ENCODE assay signal across 8 cellular contexts in genomic region chr17:42677921-42678781, GRCh38. TPM values are rescaled to one million over a fixed set of nuclear protein-coding genes. Genes with fewer than 3 reads are reported as not detected.
A peak's percentile ranks its signal among the peaks of the same experiment; 100 is the strongest.
DNase-seq lines count a peak whose midpoint lies in the region; ATAC-seq and TF ChIP-seq lines count a peak whose summit lies in the region.

No MANE protein-coding gene starts in this region.

- intact Hi-C loops in CD4-positive, alpha-beta T cell (cut with DNase I, micrococcal nuclease), result loop anchor here (1.0 to 10.0 kb wide), 4 partner anchors 69 to 1447 kb away; partner anchors contain the start of genes RETREG3 (in 2 of the 2), TUBG1 (in 2 of the 2) and HDAC5 (in 1 of the 2)
- intact Hi-C loops in Right ventricle myocardium superior (cut with DNase I), result loop anchor here (5.0 kb wide), 1 partner anchor 71 kb away; the partner anchor contains the start of genes RETREG3 and TUBG1

- H3K4me3 Mint-ChIP-seq in CD4-positive, alpha-beta T cell, result peak overlapping the region; percentile 93
- H3K4me3 Mint-ChIP-seq in activated naive CD8-positive, alpha-beta T cell treated with anti-CD3 and anti-CD28 coated beads, Interleukin-2, amount 50 U/mL, for 24 hours, result peak overlapping the region; percentile 74
- H3K4me3 Mint-ChIP-seq in osteocyte (ENCODE audit: unreplicated experiment), result peak overlapping the region; percentile 86

- peaks cover 66% of the 10 kb centered on the region for H3K4me1 Mint-ChIP-seq in CD4-positive, alpha-beta T cell (ENCODE audit: low read depth)
- H3K4me1 Mint-ChIP-seq in activated naive CD8-positive, alpha-beta T cell treated with anti-CD3 and anti-CD28 coated beads, Interleukin-2, amount 50 U/mL, for 24 hours, result peaks cover 62% of the 10 kb centered on the region
- H3K4me1 Mint-ChIP-seq in osteocyte (ENCODE audit: unreplicated experiment), result peaks cover 51% of the 10 kb centered on the region

- peak overlapping the region; percentile 79 for H3K27ac Mint-ChIP-seq in CD4-positive, alpha-beta T cell
- H3K27ac Mint-ChIP-seq in activated naive CD8-positive, alpha-beta T cell treated with anti-CD3 and anti-CD28 coated beads, Interleukin-2, amount 50 U/mL, for 24 hours, result peak overlapping the region; percentile 23
- peak overlapping the region; percentile 95 for H3K27ac Mint-ChIP-seq in osteocyte (ENCODE audit: unreplicated experiment)

- POLR2A ChIA-PET in CD4-positive, alpha-beta T cell (lab: Charles Lee), result interaction anchor here (0.6 to 4.3 kb wide), 6 partner anchors 20 to 638 kb away, joined by 3 to 22 read pairs (median 3); partner anchors contain the start of genes PSMC3IP, RETREG3, RPL27 and TUBG1

- WGBS in tibial nerve, 2 donors, result 0 to 1% methylated on average over 24 to 36 of the region's 53 CpGs

- peak overlapping the region; percentile 46 to 98 (median 56) for H3K4me3 ChIP-seq in tibial nerve

- CTCF ChIA-PET in CD4-positive, alpha-beta T cell (lab: Charles Lee), result interaction anchor here (1.7 to 2.7 kb wide), 2 partner anchors 9 to 100 kb away, joined by 5 to 10 read pairs; partner anchors contain the start of gene PSMC3IP

- no peaks in the 10 kb centered on the region for H3K9me3 Mint-ChIP-seq in CD4-positive, alpha-beta T cell
- H3K9me3 Mint-ChIP-seq in activated naive CD8-positive, alpha-beta T cell treated with anti-CD3 and anti-CD28 coated beads, Interleukin-2, amount 50 U/mL, for 24 hours, result no peaks in the 10 kb centered on the region
- no peaks in the 10 kb centered on the region for H3K9me3 Mint-ChIP-seq in osteocyte (ENCODE audit: unreplicated experiment)

- peak; percentile 41 to 78 (median 60) for DNase-seq in CD4-positive, alpha-beta T cell
- DNase-seq in NCI-H1417 treated with DMSO at 0.1 percent for 48 hours (lab: John Stamatoyannopoulos, UW) (peak; percentile 41), SW 1271 (lab: John Stamatoyannopoulos, UW) (peak; percentile 75 to 85), Right ventricle myocardium superior (peak; percentile 93), osteocyte (ENCODE audit: extremely low spot score, unreplicated experiment) (peak; percentile 92), tibial nerve (ENCODE audit: low spot score in 2 of 2) (peak; percentile 76 to 87)
- DNase-seq in activated naive CD8-positive, alpha-beta T cell treated with anti-CD3 and anti-CD28 coated beads, Interleukin-2, amount 50 U/mL, for 24 hours, result peak; percentile 82

- peaks cover 58% of the 10 kb centered on the region for H3K27me3 Mint-ChIP-seq in CD4-positive, alpha-beta T cell
- peaks cover 47% of the 10 kb centered on the region for H3K27me3 Mint-ChIP-seq in activated naive CD8-positive, alpha-beta T cell treated with anti-CD3 and anti-CD28 coated beads, Interleukin-2, amount 50 U/mL, for 24 hours
- no peaks in the 10 kb centered on the region for H3K27me3 Mint-ChIP-seq in osteocyte (ENCODE audit: unreplicated experiment)

- peaks cover 0 to 7% (median 0%) of the 10 kb centered on the region in 3 donors for H3K36me3 ChIP-seq in tibial nerve

- H3K9me3 ChIP-seq in CD4-positive, alpha-beta T cell (ENCODE audit: control insufficient read depth, low read length), result no peaks in the 10 kb centered on the region
- no peaks in the 10 kb centered on the region for H3K9me3 ChIP-seq in tibial nerve

- no peak overlapping the region for H3K27ac ChIP-seq in CD4-positive, alpha-beta T cell (ENCODE audit: low read depth, low read length)
- H3K27ac ChIP-seq in tibial nerve, result peak overlapping the region; percentile 83 to 97 (median 94)

- TF ChIP-seq EP300 in tibial nerve (IDR thresholded peaks at IDR 0.05), result peak in 1 of 2 donors; percentile 73

- peaks cover 4 to 86% (median 66%) of the 10 kb centered on the region in 4 donors for H3K4me1 ChIP-seq in tibial nerve

- peak in 1 of 2 donors; percentile 53 for TF ChIP-seq POLR2A in tibial nerve (IDR thresholded peaks at IDR 0.05)

- no peaks in the 10 kb centered on the region for H3K36me3 Mint-ChIP-seq in CD4-positive, alpha-beta T cell (ENCODE audit: low read depth)
- H3K36me3 Mint-ChIP-seq in activated naive CD8-positive, alpha-beta T cell treated with anti-CD3 and anti-CD28 coated beads, Interleukin-2, amount 50 U/mL, for 24 hours (ENCODE audit: low read depth), result no peaks in the 10 kb centered on the region
- no peaks in the 10 kb centered on the region for H3K36me3 Mint-ChIP-seq in osteocyte (ENCODE audit: unreplicated experiment)

- ATAC-seq in CD4-positive, alpha-beta T cell (ENCODE audit: poor library complexity), result peak; percentile 8
- ATAC-seq in GM21619 (IDR thresholded peaks at IDR 0.05; ENCODE audit: unreplicated experiment), result peak; percentile 25
- peak; percentile 16 for ATAC-seq in activated naive CD8-positive, alpha-beta T cell treated with anti-CD3 and anti-CD28 coated beads, Interleukin-2, amount 50 U/mL, for 24 hours
- peak; percentile 46 for ATAC-seq in Right ventricle myocardium superior (ENCODE audit: poor library complexity)

- peaks cover 61% of the 10 kb centered on the region for H3K27me3 ChIP-seq in CD4-positive, alpha-beta T cell (ENCODE audit: control insufficient read depth, insufficient read depth, low read length)
- no peaks in the 10 kb centered on the region for H3K27me3 ChIP-seq in tibial nerve

- no peak for TF ChIP-seq CTCF in CD4-positive, alpha-beta T cell (IDR thresholded peaks at IDR 0.05)
- TF ChIP-seq CTCF in osteocyte (IDR thresholded peaks at IDR 0.05) (no peak), tibial nerve (IDR thresholded peaks at IDR 0.05) (peak in 1 of 5 experiments; percentile 38)

RNA-seq across cellular contexts. Expression of gene PLEKHH3, which starts 1.4 kb away (rescaled TPM):
- total RNA-seq in CD4-positive, alpha-beta T cell, result 1 to 10 TPM in 1 of 2 experiments, under 1 TPM in 1; 0.60 to 1.1 TPM
- total RNA-seq in Right ventricle myocardium superior (27.5 TPM), osteocyte (26.7 and 28.9 TPM in 2 replicates), tibial nerve (10 to 100 TPM; 32.4 to 57.7 (median 46.1) TPM)

RNA-seq across cellular contexts. Expression of gene CCR10, which starts 3.5 kb away (rescaled TPM):
- total RNA-seq in CD4-positive, alpha-beta T cell, result 1 to 10 TPM; 1.5 to 2.4 TPM
- 1.0 TPM for total RNA-seq in Right ventricle myocardium superior
- 1.2 and 1.6 TPM in 2 replicates for total RNA-seq in osteocyte
- 10 to 100 TPM in 1 of 4 donors, 1 to 10 TPM in 3; 3.7 to 11.1 (median 7.1) TPM for total RNA-seq in tibial nerve

RNA-seq across cellular contexts. Expression of gene CNTNAP1, which starts 4.2 kb away (rescaled TPM):
- 1 to 10 TPM; 4.4 to 4.5 TPM for total RNA-seq in CD4-positive, alpha-beta T cell
- total RNA-seq in Right ventricle myocardium superior (4.2 TPM), osteocyte (35.8 and 40.4 TPM in 2 replicates), tibial nerve (10 to 100 TPM in 2 of 4 donors, 1 to 10 TPM in 2; 6.3 to 21.0 (median 12.6) TPM)

RNA-seq across cellular contexts. Expression of gene TUBG2, which starts 19.1 kb away (rescaled TPM):
- 1 to 10 TPM; 9.0 to 9.7 TPM for total RNA-seq in CD4-positive, alpha-beta T cell
- total RNA-seq in Right ventricle myocardium superior (12.4 TPM), osteocyte (32.8 and 33.3 TPM in 2 replicates), tibial nerve (10 to 100 TPM; 48.2 to 92.4 (median 77.6) TPM)

Comparison
In these comparisons a context has a peak if more than half of its experiments do, and no peak if none do; other contexts are left out.
1. DNase-seq: peak in every context shown above with its lines; median percentile 93 in Right ventricle myocardium superior; 92 in osteocyte; 82 in activated naive CD8-positive, alpha-beta T cell treated with anti-CD3 and anti-CD28 coated beads, Interleukin-2, amount 50 U/mL, for 24 hours; 82 in tibial nerve; 80 in SW 1271; 60 in CD4-positive, alpha-beta T cell; 41 in NCI-H1417 treated with DMSO at 0.1 percent for 48 hours.
2. H3K27ac Mint-ChIP-seq: peak in every context shown above with its lines; median percentile 95 in osteocyte; 79 in CD4-positive, alpha-beta T cell; 23 in activated naive CD8-positive, alpha-beta T cell treated with anti-CD3 and anti-CD28 coated beads, Interleukin-2, amount 50 U/mL, for 24 hours.
3. RNA of gene PLEKHH3, which starts 1.4 kb away (total RNA-seq): 32.4 to 57.7 TPM in tibial nerve, 26.7 to 28.9 TPM in osteocyte and 27.5 TPM in Right ventricle myocardium superior (single experiment); 0.60 to 1.1 TPM in CD4-positive, alpha-beta T cell; every median in the first group is over 10 times any median in the second.
4. Peak in every context shown above with its lines, with median percentiles within 50 percentile points of each other: ATAC-seq and H3K4me3 Mint-ChIP-seq.